Comparison of ENCODE assay signal across 8 cellular contexts in genomic region chr6:30614843-30615218, GRCh38. TPM values are rescaled to one million over a fixed set of nuclear protein-coding genes. Genes with fewer than 3 reads are reported as not detected.
DNase-seq lines count a peak whose midpoint lies in the region; ATAC-seq and TF ChIP-seq lines count a peak whose summit lies in the region.

No MANE protein-coding gene starts in this region.

- peak; percentile 31 for ATAC-seq in GM19467 (IDR thresholded peaks at IDR 0.05; ENCODE audit: unreplicated experiment)
- peak; percentile 53 for ATAC-seq in IMR-90 (ENCODE audit: low read depth)

- intact Hi-C loops in IMR-90 (cut with micrococcal nuclease) = no loop called here

- H3K27me3 ChIP-seq in IMR-90 (ENCODE audit: control insufficient read depth, insufficient read depth, low read length) = no peaks in the 10 kb centered on the region
- H3K27me3 ChIP-seq in OCI-LY3 (ENCODE audit: low read depth, low read length) = no peaks in the 10 kb centered on the region

- DNase-seq in IMR-90 = peak; percentile 98
- peak; percentile 66 for DNase-seq in activated T-cell treated with anti-CD3 and anti-CD28 coated beads for 1 hour (ENCODE audit: low read depth)
- peak; percentile 60 for DNase-seq in epidermal melanocyte (ENCODE audit: insufficient read length, low spot score)
- DNase-seq in midbrain (lab: John Stamatoyannopoulos, UW) = peak; percentile 94
- peak; percentile 70 to 74 for DNase-seq in stimulated activated CD8-positive, alpha-beta memory T cell treated with anti-CD3 and anti-CD28 coated beads, Interleukin-15, amount 100 ng/mL, for 48 hours (ENCODE audit: low read depth in 2 of 2)

- peak overlapping the region; percentile 76; the same call in 1 of the 2 replicates for H3K9ac ChIP-seq in IMR-90 (ENCODE audit: low read depth, low read length)
- peak overlapping the region; percentile 100 for H3K9ac ChIP-seq in OCI-LY3 (ENCODE audit: low read length)

- H2BK20ac ChIP-seq in IMR-90 (ENCODE audit: low read depth, low read length) = no peak overlapping the region

- H2BK5ac ChIP-seq in IMR-90 (ENCODE audit: low read depth, low read length, poor library complexity, severe bottlenecking) = peak overlapping the region; percentile 92

- peak overlapping the region; percentile 69; the same call in 1 of the 2 replicates for H3K56ac ChIP-seq in IMR-90 (ENCODE audit: extremely low read depth, insufficient read depth, low read length)

- peak overlapping the region; percentile 26; the same call in 1 of the 2 replicates for H3K4me3 ChIP-seq in IMR-90 (ENCODE audit: insufficient read depth, low read depth, low read length)
- H3K4me3 ChIP-seq in OCI-LY3 (ENCODE audit: low read length) = peak overlapping the region; percentile 92

- peak overlapping the region; percentile 89 for H3K4me2 ChIP-seq in IMR-90 (ENCODE audit: low read depth, low read length)
- peak overlapping the region; percentile 99 for H3K4me2 ChIP-seq in OCI-LY3 (ENCODE audit: low read length)

- H3K36me3 ChIP-seq in IMR-90 (ENCODE audit: control insufficient read depth, insufficient read depth, low read length) = peaks cover 19% of the 10 kb centered on the region
- H3K36me3 ChIP-seq in OCI-LY3 (replicated peaks; ENCODE audit: low read depth, low read length) = peaks cover 61% of the 10 kb centered on the region

- H3K4ac ChIP-seq in IMR-90 (ENCODE audit: low read depth, low read length) = peak overlapping the region; percentile 71; the same call in 1 of the 2 replicates

- H3K79me2 ChIP-seq in OCI-LY3 (ENCODE audit: low read length) = peaks cover 85% of the 10 kb centered on the region

- no peak overlapping the region; the same call in 1 of the 2 replicates for H3K23ac ChIP-seq in IMR-90 (ENCODE audit: low read depth, low read length)

- POLR2A ChIA-PET in IMR-90 (lab: Charles Lee; ENCODE audit: unreplicated experiment) = interaction anchor here (0.5 to 1.3 kb wide), 14 partner anchors 10 to 1465 kb away, joined by 3 to 23 read pairs (median 6); no protein-coding TSS in a partner anchor

- dilution Hi-C loops in IMR-90 (cut with HindIII; ENCODE audit: low sequenced_read_pairs, unreplicated experiment) = no loop called here

- TF ChIP-seq RAD21 in IMR-90 (IDR thresholded peaks at IDR 0.05; ENCODE audit: low read length) = no peak

- peaks cover 36 to 66% of the 10 kb centered on the region in 2 experiments for H3K79me1 ChIP-seq in IMR-90 (ENCODE audit: low read depth in 1 of 2, low read length in 2 of 2)

- H3K27ac ChIP-seq in C4-2B (peak overlapping the region; percentile 60; the same call in 1 of the 2 replicates), IMR-90 (ENCODE audit: insufficient read depth, low read length) (peak overlapping the region; percentile 50; the same call in 1 of the 2 replicates), OCI-LY3 (ENCODE audit: low read length) (peak overlapping the region; percentile 87)

- H2AFZ ChIP-seq in IMR-90 (replicated peaks; ENCODE audit: low read length, poor library complexity) = no peak overlapping the region
- no peak overlapping the region for H2AFZ ChIP-seq in OCI-LY3 (ENCODE audit: low read depth, low read length)

- no peak for TF ChIP-seq POLR2A in IMR-90 (IDR thresholded peaks at IDR 0.05; ENCODE audit: low read depth, low read length)

- H3K9me1 ChIP-seq in IMR-90 (ENCODE audit: insufficient read depth, low read length) = peaks cover 10% of the 10 kb centered on the region

- TF ChIP-seq CTCF in C4-2B (conservative IDR thresholded peaks at IDR 0.05) = no peak
- no peak for TF ChIP-seq CTCF in IMR-90 (conservative IDR thresholded peaks at IDR 0.05; ENCODE audit: low read depth, low read length)
- TF ChIP-seq CTCF in OCI-LY3 (IDR thresholded peaks at IDR 0.05; ENCODE audit: low read depth, low read length) = no peak

- peak overlapping the region in 1 of 2 experiments; percentile 55; a peak in 1 of 4 replicates for H4K8ac ChIP-seq in IMR-90 (ENCODE audit: low read depth in 2 of 2, low read length in 2 of 2)

- H2AK9ac ChIP-seq in IMR-90 (replicated peaks; ENCODE audit: low read depth, low read length, poor library complexity) = no peak overlapping the region

- H3K9me3 ChIP-seq in IMR-90 (ENCODE audit: control insufficient read depth, insufficient read depth, low read length) (no peaks in the 10 kb centered on the region), OCI-LY3 (ENCODE audit: insufficient read depth, low read length) (no peaks in the 10 kb centered on the region)

- H4K20me1 ChIP-seq in IMR-90 (ENCODE audit: insufficient read depth, low read length) = peaks cover 50% of the 10 kb centered on the region
- peaks cover 23% of the 10 kb centered on the region for H4K20me1 ChIP-seq in OCI-LY3 (ENCODE audit: insufficient read depth, low read length)

- peak overlapping the region; percentile 93; the same call in 1 of the 2 replicates for H3K14ac ChIP-seq in IMR-90 (replicated peaks; ENCODE audit: low read depth, low read length)

- no peak overlapping the region for H3K18ac ChIP-seq in IMR-90 (ENCODE audit: low read depth, low read length)

- H4K5ac ChIP-seq in IMR-90 (ENCODE audit: low read depth, low read length) = no peak overlapping the region

- BruUV-seq in IMR-90 (replicated peaks; lab: Mats Ljungman, UMichigan) = no TSS peak

- no peak overlapping the region for H2AK5ac ChIP-seq in IMR-90 (ENCODE audit: low read depth, low read length)

- in situ Hi-C loops in IMR-90 (cut with MboI; ENCODE audit: low sequenced_read_pairs) = no loop called here

- H4K91ac ChIP-seq in IMR-90 (ENCODE audit: insufficient read depth, low read depth, low read length) = no peak overlapping the region

- H3K4me1 ChIP-seq in IMR-90 (ENCODE audit: control insufficient read depth, insufficient read depth, low read length) (peaks cover 8% of the 10 kb centered on the region), OCI-LY3 (ENCODE audit: low read length) (peaks cover 27% of the 10 kb centered on the region)

- H2BK15ac ChIP-seq in IMR-90 (ENCODE audit: low read depth, low read length) = no peak overlapping the region

- CTCF ChIA-PET in IMR-90 (lab: Yijun Ruan, JAX) = interaction anchor here (0.7 kb wide), 1 partner anchor 472 kb away, joined by 5 read pairs; no protein-coding TSS in a partner anchor

- no CpG with 5 or more reads among the region's 6 CpGs for WGBS in IMR-90 (ENCODE audit: extremely low coverage in 2 of 2, insufficient read length in 1 of 2), 2 experiments

- H2BK120ac ChIP-seq in IMR-90 (ENCODE audit: low read depth, low read length) = no peak overlapping the region

TF ChIP-seq in IMR-90, 13 proteins besides CTCF, POLR2A, EP300 and RAD21 (continues in another document):
- no peak for TF ChIP-seq FOS (IDR thresholded peaks at IDR 0.05; ENCODE audit: low read depth, low read length)
- TF ChIP-seq BHLHE40 (IDR thresholded peaks at IDR 0.05; ENCODE audit: low read depth, low read length) = no peak
- no peak for TF ChIP-seq USF2 (IDR thresholded peaks at IDR 0.05; ENCODE audit: low read depth, low read length)
- peak; percentile 49; the same call in 1 of the 2 replicates for TF ChIP-seq MAZ (IDR thresholded peaks at IDR 0.05; ENCODE audit: borderline replicate concordance, low read depth, low read length)
- TF ChIP-seq SMC3 (IDR thresholded peaks at IDR 0.05; ENCODE audit: low read depth, low read length) = no peak
- TF ChIP-seq CHD1 (IDR thresholded peaks at IDR 0.05; ENCODE audit: low read depth, low read length) = no peak
- TF ChIP-seq ELK1 (IDR thresholded peaks at IDR 0.05; ENCODE audit: borderline replicate concordance, low read depth, low read length) = no peak
- TF ChIP-seq RFX5 (IDR thresholded peaks at IDR 0.05; ENCODE audit: low read depth, low read length) = peak; percentile 55; the same call in 1 of the 2 replicates
- TF ChIP-seq RCOR1 (IDR thresholded peaks at IDR 0.05; ENCODE audit: insufficient replicate concordance, low read length) = no peak
- TF ChIP-seq NFE2L2 (IDR thresholded peaks at IDR 0.05; ENCODE audit: low read depth, low read length) = no peak
- TF ChIP-seq MXI1 (IDR thresholded peaks at IDR 0.05; ENCODE audit: borderline replicate concordance, low read depth, low read length) = no peak

RNA-seq across cellular contexts. Expression of gene PPP1R10, which starts 2.2 kb away (rescaled TPM):
- 16.1 and 18.8 TPM in 2 replicates for total RNA-seq in IMR-90 (2012; rRNA removed)
- 21.2 TPM in 2 replicates for polyA plus RNA-seq in IMR-90 (2012; rRNA removed)
- polyA plus RNA-seq in IMR-90 (2012; cell fraction: cytosol; rRNA removed) = 11.5 and 12.8 TPM in 2 replicates
- polyA plus RNA-seq in IMR-90 (2012; cell fraction: nucleus; rRNA removed; ENCODE audit: low replicate concordance) = 37.5 and 59.7 TPM in 2 replicates

RNA-seq across cellular contexts. Expression of gene MRPS18B, which starts 2.8 kb away (rescaled TPM):
- 71.7 and 82.3 TPM in 2 replicates for total RNA-seq in IMR-90 (2012; rRNA removed)
- polyA plus RNA-seq in IMR-90 (2012; rRNA removed) = 51.2 and 59.8 TPM in 2 replicates
- polyA plus RNA-seq in IMR-90 (2012; cell fraction: cytosol; rRNA removed) = 39.5 and 39.8 TPM in 2 replicates
- 11.0 and 12.8 TPM in 2 replicates for polyA plus RNA-seq in IMR-90 (2012; cell fraction: nucleus; rRNA removed; ENCODE audit: low replicate concordance)

RNA-seq across cellular contexts. Expression of gene ATAT1, which starts 11.8 kb away (rescaled TPM):
- total RNA-seq in IMR-90 (2012; rRNA removed) = 3.3 and 5.6 TPM in 2 replicates
- polyA plus RNA-seq in IMR-90 (2012; rRNA removed) = 13.2 and 15.5 TPM in 2 replicates
- polyA plus RNA-seq in IMR-90 (2012; cell fraction: cytosol; rRNA removed) = 7.6 and 8.7 TPM in 2 replicates
- 48.1 and 107 TPM in 2 replicates for polyA plus RNA-seq in IMR-90 (2012; cell fraction: nucleus; rRNA removed; ENCODE audit: low replicate concordance)

RNA-seq across cellular contexts. Expression of gene C6orf136, which starts 32.1 kb away (rescaled TPM):
- 1.1 and 1.4 TPM in 2 replicates for total RNA-seq in IMR-90 (2012; rRNA removed)
- 11.7 and 12.8 TPM in 2 replicates for polyA plus RNA-seq in IMR-90 (2012; rRNA removed)
- polyA plus RNA-seq in IMR-90 (2012; cell fraction: cytosol; rRNA removed) = 10.8 and 15.8 TPM in 2 replicates
- 30.4 and 39.8 TPM in 2 replicates for polyA plus RNA-seq in IMR-90 (2012; cell fraction: nucleus; rRNA removed; ENCODE audit: low replicate concordance)

RNA-seq across cellular contexts. Expression of gene ABCF1, which starts 43.6 kb away (rescaled TPM):
- total RNA-seq in IMR-90 (2012; rRNA removed) = 47.5 and 48.6 TPM in 2 replicates
- polyA plus RNA-seq in IMR-90 (2012; rRNA removed) = 35.8 and 39.1 TPM in 2 replicates
- polyA plus RNA-seq in IMR-90 (2012; cell fraction: cytosol; rRNA removed) = 29.2 and 30.4 TPM in 2 replicates
- polyA plus RNA-seq in IMR-90 (2012; cell fraction: nucleus; rRNA removed; ENCODE audit: low replicate concordance) = 48.3 and 57.9 TPM in 2 replicates

Comparison
In these comparisons a context has a peak if more than half of its experiments do, and no peak if none do; other contexts are left out.
1. Peak in every context shown above with its lines: DNase-seq, ATAC-seq, H3K4me3 ChIP-seq and H3K27ac ChIP-seq.